In genomic region chr2:72745679-72746368, GRCh38 we compare ENCODE assay signal across 8 cellular contexts.
A peak's percentile ranks its signal among the peaks of the same experiment; 100 is the strongest.
DNase-seq lines count a peak whose midpoint lies in the region; ATAC-seq, FAIRE-seq and TF ChIP-seq lines count a peak whose summit lies in the region.

No MANE protein-coding gene starts in this region.

- no peak for DNase-seq in D721Med (ENCODE audit: insufficient read length, low spot score)
- DNase-seq in IMR-90: peak; percentile 78
- peak; percentile 68 to 80 for DNase-seq in dermis microvascular lymphatic vessel endothelial cell (ENCODE audit: low read depth in 2 of 2)
- peak; percentile 71 for DNase-seq in mesendoderm
- DNase-seq in activated gamma-delta T cell (lab: John Stamatoyannopoulos, UW): no peak

- H3K4me2 ChIP-seq in IMR-90 (ENCODE audit: low read depth, low read length) (no peak overlapping the region; the same call in 1 of the 2 replicates), OCI-LY1 (ENCODE audit: low read length) (no peak overlapping the region), mesendoderm (ENCODE audit: low read length) (no peak overlapping the region)

- TF ChIP-seq POLR2A in IMR-90 (IDR thresholded peaks at IDR 0.05; ENCODE audit: low read depth, low read length): no peak

- no peaks in the 10 kb centered on the region for H3K4me1 ChIP-seq in IMR-90 (ENCODE audit: control insufficient read depth, insufficient read depth, low read length)
- no peaks in the 10 kb centered on the region for H3K4me1 ChIP-seq in OCI-LY1 (ENCODE audit: insufficient read depth, low read length, severe bottlenecking)
- no peaks in the 10 kb centered on the region for H3K4me1 ChIP-seq in mesendoderm (ENCODE audit: control insufficient read depth, low read depth, low read length)

- ATAC-seq in IMR-90 (ENCODE audit: low read depth): peak; percentile 85
- no peak for ATAC-seq in GM18858 (IDR thresholded peaks at IDR 0.05; ENCODE audit: unreplicated experiment)
- no peak for ATAC-seq in HG03135 (IDR thresholded peaks at IDR 0.05; ENCODE audit: unreplicated experiment)

- POLR2A ChIA-PET in IMR-90 (lab: Charles Lee; ENCODE audit: unreplicated experiment): no interaction called here

- H3K79me2 ChIP-seq in OCI-LY1 (ENCODE audit: insufficient read depth, low read length): no peaks in the 10 kb centered on the region
- H3K79me2 ChIP-seq in mesendoderm (ENCODE audit: control insufficient read depth, insufficient read depth, low read length): no peaks in the 10 kb centered on the region

- H3K9ac ChIP-seq in IMR-90 (ENCODE audit: low read depth, low read length) (no peak overlapping the region), OCI-LY1 (ENCODE audit: low read length) (no peak overlapping the region), mesendoderm (ENCODE audit: low read length) (no peak overlapping the region)

- H3K23ac ChIP-seq in IMR-90 (ENCODE audit: low read depth, low read length): no peak overlapping the region
- no peak overlapping the region for H3K23ac ChIP-seq in mesendoderm (ENCODE audit: low read length)

- no peak overlapping the region for H3K18ac ChIP-seq in IMR-90 (ENCODE audit: low read depth, low read length)
- H3K18ac ChIP-seq in mesendoderm (ENCODE audit: low read length): no peak overlapping the region

- dilution Hi-C loops in IMR-90 (cut with HindIII; ENCODE audit: low sequenced_read_pairs, unreplicated experiment): no loop called here

- no peaks in the 10 kb centered on the region for H3K9me3 ChIP-seq in IMR-90 (ENCODE audit: control insufficient read depth, insufficient read depth, low read length)
- no peaks in the 10 kb centered on the region for H3K9me3 ChIP-seq in OCI-LY1 (ENCODE audit: low read length)

- 0 out of 2 replicates have a peak, but pooled peaks cover 2% of the 10 kb centered on the region for H3K36me3 ChIP-seq in IMR-90 (ENCODE audit: control insufficient read depth, insufficient read depth, low read length)
- H3K36me3 ChIP-seq in OCI-LY1 (ENCODE audit: insufficient read depth, low read length): no peaks in the 10 kb centered on the region
- H3K36me3 ChIP-seq in mesendoderm (ENCODE audit: control insufficient read depth, insufficient read depth, low read length): no peaks in the 10 kb centered on the region

- H4K91ac ChIP-seq in IMR-90 (ENCODE audit: insufficient read depth, low read depth, low read length): no peak overlapping the region

- TF ChIP-seq RAD21 in IMR-90 (IDR thresholded peaks at IDR 0.05; ENCODE audit: low read length): peak; percentile 82

- H2AK9ac ChIP-seq in IMR-90 (replicated peaks; ENCODE audit: low read depth, low read length, poor library complexity): no peak overlapping the region

- H3K79me1 ChIP-seq in IMR-90 (ENCODE audit: low read depth in 1 of 2, low read length in 2 of 2) (peaks cover 6 to 7% of the 10 kb centered on the region in 2 experiments; a peak in 1 of 4 replicates), mesendoderm (ENCODE audit: low read length) (no peaks in the 10 kb centered on the region)

- H3K4me3 ChIP-seq in IMR-90 (ENCODE audit: insufficient read depth, low read depth, low read length) (no peak overlapping the region), OCI-LY1 (ENCODE audit: low read depth, low read length, poor library complexity, severe bottlenecking) (no peak overlapping the region), mesendoderm (ENCODE audit: low read length) (no peak overlapping the region)

- no TSS peak for BruUV-seq in IMR-90 (replicated peaks; lab: Mats Ljungman, UMichigan)

- TF ChIP-seq CTCF in D721Med (IDR thresholded peaks at IDR 0.05; ENCODE audit: insufficient read depth, missing control alignments) (peak; percentile 73), IMR-90 (conservative IDR thresholded peaks at IDR 0.05; ENCODE audit: low read depth, low read length) (peak; percentile 79), OCI-LY1 (IDR thresholded peaks at IDR 0.05; ENCODE audit: low read length) (peak; percentile 66)

- H3F3A ChIP-seq in OCI-LY1 (ENCODE audit: insufficient read depth, low read length): no peaks in the 10 kb centered on the region

- H4K8ac ChIP-seq in IMR-90 (ENCODE audit: low read depth in 2 of 2, low read length in 2 of 2) (no peak overlapping the region), mesendoderm (ENCODE audit: low read depth, low read length) (no peak overlapping the region)

- H2AK5ac ChIP-seq in IMR-90 (ENCODE audit: low read depth, low read length) (no peak overlapping the region), mesendoderm (ENCODE audit: low read length) (no peak overlapping the region)

- no CpG with 5 or more reads among the region's 2 CpGs for WGBS in IMR-90 (ENCODE audit: extremely low coverage in 2 of 2, insufficient read length in 1 of 2), 2 experiments
- WGBS in mesendoderm (ENCODE audit: extremely low coverage, insufficient coverage, low lambda C conversion rate): no CpG with 5 or more reads among the region's 2 CpGs

- no peak overlapping the region for H2AFZ ChIP-seq in IMR-90 (replicated peaks; ENCODE audit: low read length, poor library complexity)
- no peak overlapping the region for H2AFZ ChIP-seq in OCI-LY1 (ENCODE audit: low read length)

- no peaks in the 10 kb centered on the region for H3K9me1 ChIP-seq in IMR-90 (ENCODE audit: insufficient read depth, low read length)

- no peaks in the 10 kb centered on the region for H3K9me2 ChIP-seq in OCI-LY1 (ENCODE audit: low read depth, low read length)

- H3K27ac ChIP-seq in IMR-90 (ENCODE audit: insufficient read depth, low read length): no peak overlapping the region
- no peak overlapping the region for H3K27ac ChIP-seq in OCI-LY1 (ENCODE audit: low read depth, low read length, poor library complexity, severe bottlenecking)
- no peak overlapping the region for H3K27ac ChIP-seq in mesendoderm (ENCODE audit: low read depth, low read length)

- H2BK15ac ChIP-seq in IMR-90 (ENCODE audit: low read depth, low read length) (no peak overlapping the region), mesendoderm (replicated peaks; ENCODE audit: low read depth) (no peak overlapping the region)

- no peak overlapping the region for H2BK20ac ChIP-seq in IMR-90 (ENCODE audit: low read depth, low read length)

- CTCF ChIA-PET in IMR-90 (lab: Yijun Ruan, JAX): interaction anchor here (1.1 to 2.1 kb wide), 3 partner anchors 117 to 595 kb away, joined by 3 to 6 read pairs (median 6); no protein-coding TSS in a partner anchor

- H3K14ac ChIP-seq in IMR-90 (replicated peaks; ENCODE audit: low read depth, low read length): no peak overlapping the region

- in situ Hi-C loops in IMR-90 (cut with MboI; ENCODE audit: low sequenced_read_pairs): loop anchor here (10.0 to 25.0 kb wide), 4 partner anchors 161 to 1209 kb away; no protein-coding TSS in a partner anchor

- H3K56ac ChIP-seq in IMR-90 (ENCODE audit: extremely low read depth, insufficient read depth, low read length) (no peak overlapping the region), mesendoderm (ENCODE audit: low read length) (no peak overlapping the region)

- H2BK120ac ChIP-seq in IMR-90 (ENCODE audit: low read depth, low read length) (no peak overlapping the region), mesendoderm (ENCODE audit: low read depth, low read length) (no peak overlapping the region)

- H2BK5ac ChIP-seq in IMR-90 (ENCODE audit: low read depth, low read length, poor library complexity, severe bottlenecking): no peak overlapping the region
- no peak overlapping the region for H2BK5ac ChIP-seq in mesendoderm (ENCODE audit: low read length)

- H3K27me3 ChIP-seq in IMR-90 (ENCODE audit: control insufficient read depth, insufficient read depth, low read length) (no peaks in the 10 kb centered on the region), OCI-LY1 (ENCODE audit: insufficient read depth, low read length) (no peaks in the 10 kb centered on the region), mesendoderm (ENCODE audit: insufficient read depth, low read length, poor library complexity) (no peaks in the 10 kb centered on the region)

- no peak overlapping the region for H3K4ac ChIP-seq in IMR-90 (ENCODE audit: low read depth, low read length)
- no peak overlapping the region for H3K4ac ChIP-seq in mesendoderm (ENCODE audit: low read depth, low read length)

- intact Hi-C loops in IMR-90 (cut with micrococcal nuclease): loop anchor here (2.0 to 10.0 kb wide), 7 partner anchors 167 to 1134 kb away; no protein-coding TSS in a partner anchor

- H4K5ac ChIP-seq in IMR-90 (ENCODE audit: low read depth, low read length) (no peak overlapping the region), mesendoderm (ENCODE audit: low read length) (no peak overlapping the region)

- no peak for FAIRE-seq in D721Med (lab: Jason Lieb, UNC)

- H4K20me1 ChIP-seq in IMR-90 (ENCODE audit: insufficient read depth, low read length) (no peaks in the 10 kb centered on the region; the same call in 1 of the 2 replicates), OCI-LY1 (ENCODE audit: insufficient read depth, low read length) (no peaks in the 10 kb centered on the region)

TF ChIP-seq in IMR-90, 13 proteins besides CTCF, POLR2A, EP300 and RAD21:
- TF ChIP-seq FOS (IDR thresholded peaks at IDR 0.05; ENCODE audit: low read depth, low read length): no peak
- peak; percentile 66 for TF ChIP-seq SMC3 (IDR thresholded peaks at IDR 0.05; ENCODE audit: low read depth, low read length)
- no peak for TF ChIP-seq NFE2L2 (IDR thresholded peaks at IDR 0.05; ENCODE audit: low read depth, low read length)
- no peak for TF ChIP-seq BHLHE40 (IDR thresholded peaks at IDR 0.05; ENCODE audit: low read depth, low read length)
- no peak for TF ChIP-seq USF2 (IDR thresholded peaks at IDR 0.05; ENCODE audit: low read depth, low read length)
- TF ChIP-seq MAZ (IDR thresholded peaks at IDR 0.05; ENCODE audit: borderline replicate concordance, low read depth, low read length): no peak

Comparison
In these comparisons a context has a peak if more than half of its experiments do, and no peak if none do; other contexts are left out.
1. DNase-seq: peak in IMR-90 (single experiment), dermis microvascular lymphatic vessel endothelial cell (2 of 2) and mesendoderm (single experiment); none in D721Med (single experiment) and activated gamma-delta T cell (single experiment).
2. Peak in every context shown above with its lines, with median percentiles within 50 percentile points of each other: CTCF ChIP-seq.